19 cellular contexts compared by ENCODE assay signal in genomic region chr17:59067756-59068155, GRCh38. TPM values are rescaled to one million over a fixed set of nuclear protein-coding genes. Genes with fewer than 3 reads are reported as not detected.
DNase-seq lines count a peak whose midpoint lies in the region; ATAC-seq, FAIRE-seq and TF ChIP-seq lines count a peak whose summit lies in the region.
"Had no signal": no experiment of that assay in that cellular context is flagged by ENCODE, and none has a peak within 500 bp of the region (broad histone marks: within the 10 kb centered on the region; RNA-seq: fewer than 3 reads in every experiment).

No MANE protein-coding gene starts in this region.

- H3K27me3 Mint-ChIP-seq in chondrocyte (ENCODE audit: low read depth): no peaks in the 10 kb centered on the region

- TF ChIP-seq CTCF in GM20000 (IDR thresholded peaks at IDR 0.05; ENCODE audit: extremely low read depth, missing control alignments): no peak
- no peak for TF ChIP-seq CTCF in chondrocyte (IDR thresholded peaks at IDR 0.05)

- DNase-seq in GM12891 (ENCODE audit: insufficient read length, low spot score) (peak; percentile 4), GM19238 (ENCODE audit: insufficient read length, low spot score) (peak; percentile 5), GM20000 (ENCODE audit: low spot score) (peak; percentile 27), left lobe of liver (ENCODE audit: low spot score) (no peak), chondrocyte (ENCODE audit: low spot score) (no peak)
- no peak for DNase-seq in activated naive CD4-positive, alpha-beta T cell treated with anti-CD3 and anti-CD28 coated beads, Interleukin-2, amount 50 U/mL, for 72 hours (ENCODE audit: low spot score in 2 of 2)
- DNase-seq: GF-D8, KG1, NCI-H1048, NCI-H146, NCI-H2081, NCI-H510A treated with DMSO at 0.1 percent for 48 hours, NCI-H82, Right ventricle myocardium superior, T1000 had no signal

- H3K36me3 Mint-ChIP-seq in activated naive CD4-positive, alpha-beta T cell treated with anti-CD3 and anti-CD28 coated beads, Interleukin-2, amount 50 U/mL, for 72 hours: peaks cover 13 to 21% of the 10 kb centered on the region in 2 donors
- peaks cover 30% of the 10 kb centered on the region for H3K36me3 Mint-ChIP-seq in chondrocyte (ENCODE audit: low read depth)

- peak overlapping the region in 1 of 2 donors; percentile 13 for H3K27ac Mint-ChIP-seq in activated naive CD4-positive, alpha-beta T cell treated with anti-CD3 and anti-CD28 coated beads, Interleukin-2, amount 50 U/mL, for 72 hours
- no peak overlapping the region for H3K27ac Mint-ChIP-seq in chondrocyte (ENCODE audit: unreplicated experiment)

- TF ChIP-seq POLR2A in GM12891 (IDR thresholded peaks at IDR 0.05; ENCODE audit: low read depth, low read length): no peak

- H3K4me3 Mint-ChIP-seq in chondrocyte (ENCODE audit: unreplicated experiment): no peak overlapping the region

- no peaks in the 10 kb centered on the region for H3K9me3 Mint-ChIP-seq in activated naive CD4-positive, alpha-beta T cell treated with anti-CD3 and anti-CD28 coated beads, Interleukin-2, amount 50 U/mL, for 72 hours
- no peaks in the 10 kb centered on the region for H3K9me3 Mint-ChIP-seq in chondrocyte (ENCODE audit: low read depth)

- H3K4me1 Mint-ChIP-seq in chondrocyte (ENCODE audit: low read depth): no peaks in the 10 kb centered on the region

- ATAC-seq in HG03460 (IDR thresholded peaks at IDR 0.05; ENCODE audit: unreplicated experiment) (peak; percentile 59), left lobe of liver (no peak), GM21825 (IDR thresholded peaks at IDR 0.05; ENCODE audit: unreplicated experiment) (no peak)
- ATAC-seq in activated naive CD4-positive, alpha-beta T cell treated with anti-CD3 and anti-CD28 coated beads, Interleukin-2, amount 50 U/mL, for 72 hours: no peak
- ATAC-seq: HepG2, Panc1 had no signal

- FAIRE-seq in GM12891 (lab: Jason Lieb, UNC): no peak
- FAIRE-seq: HepG2 had no signal

TF ChIP-seq in GM12891, 5 proteins besides CTCF, POLR2A, EP300 and RAD21:
- TF ChIP-seq TAF1 (IDR thresholded peaks at IDR 0.05; ENCODE audit: low read depth, low read length) (no peak), POLR2AphosphoS5 (IDR thresholded peaks at IDR 0.05; ENCODE audit: low read depth, low read length) (no peak), POU2F2 (IDR thresholded peaks at IDR 0.05; ENCODE audit: low read depth, low read length) (no peak), SPI1 (IDR thresholded peaks at IDR 0.05; ENCODE audit: low read depth, low read length) (no peak), PAX5 (IDR thresholded peaks at IDR 0.05; ENCODE audit: insufficient read depth, low read length, severe bottlenecking) (no peak)

RNA-seq across cellular contexts. Expression of gene TRIM37, which starts 38.9 kb away (rescaled TPM):
- polyA plus RNA-seq in GM12891 (2012; ENCODE audit: low read depth, missing spikeins): 7.6 TPM
- total RNA-seq in left lobe of liver (11.2 TPM), chondrocyte (31.9 to 43.9 TPM (median 38.7 TPM) in 3 replicates)
- 10 to 100 TPM; 22.4 to 34.4 TPM for total RNA-seq in activated naive CD4-positive, alpha-beta T cell treated with anti-CD3 and anti-CD28 coated beads, Interleukin-2, amount 50 U/mL, for 72 hours

Comparison
In these comparisons a context has a peak if more than half of its experiments do, and no peak if none do; other contexts are left out.
1. DNase-seq: peak in GM12891 (single experiment), GM19238 (single experiment) and GM20000 (single experiment); none in left lobe of liver (single experiment), activated naive CD4-positive, alpha-beta T cell treated with anti-CD3 and anti-CD28 coated beads, Interleukin-2, amount 50 U/mL, for 72 hours (0 of 2) and chondrocyte (single experiment).